Comparison of ENCODE assay signal across 18 cellular contexts in genomic region chr18:36406805-36407204, GRCh38.
A peak's percentile ranks its signal among the peaks of the same experiment; 100 is the strongest.
DNase-seq lines count a peak whose midpoint lies in the region; TF ChIP-seq lines count a peak whose summit lies in the region.
"Had no signal": no experiment of that assay in that cellular context is flagged by ENCODE, and none has a peak within 500 bp of the region (broad histone marks: within the 10 kb centered on the region; RNA-seq: fewer than 3 reads in every experiment).

No MANE protein-coding gene starts in this region.

- CTCF ChIA-PET in activated CD4-positive, alpha-beta T cell treated with anti-CD3 and anti-CD28 coated beads, Interleukin-2, amount 10 ng/mL, durations not matched to agents 7 days and 5 days (lab: Charles Lee), result no interaction called here

- DNase-seq in DMS53 (lab: John Stamatoyannopoulos, UW), result peak; percentile 99
- DNase-seq in MV-4-11 (lab: John Stamatoyannopoulos, UW), result peak; percentile 19
- peak; percentile 69 for DNase-seq in NCI-H748 (lab: John Stamatoyannopoulos, UW; ENCODE audit: unreplicated experiment)
- peak; percentile 21 for DNase-seq in coronary artery (ENCODE audit: low spot score)
- DNase-seq in activated CD4-positive, alpha-beta T cell treated with anti-CD3 and anti-CD28 coated beads, Interleukin-2, amount 10 ng/mL, durations not matched to agents 7 days and 5 days, result no peak
- no peak for DNase-seq in stimulated activated CD4-positive, alpha-beta T cell treated with anti-CD3 and anti-CD28 coated beads, Interleukin-4, amount 100 ng/mL, for 24 hours
- no peak for DNase-seq in dorsolateral prefrontal cortex
- DNase-seq: activated B cell treated with CpG ODN at 0.5 μM for 24 hours; activated CD4-positive, alpha-beta T cell treated with anti-CD3 and anti-CD28 coated beads, Interleukin-2, amount 50 U/mL, for 48 hours; activated CD8-positive, alpha-beta memory T cell treated with anti-CD3 and anti-CD28 coated beads, Interleukin-2, amount 50 U/mL, for 48 hours; aorta; caudate nucleus; dermis blood vessel endothelial cell; kidney glomerular epithelial cell; NCI-H1436; T-helper 9 cell had no signal

- H3K36me3 Mint-ChIP-seq in activated CD4-positive, alpha-beta T cell treated with anti-CD3 and anti-CD28 coated beads, Interleukin-2, amount 10 ng/mL, durations not matched to agents 7 days and 5 days (ENCODE audit: low read depth), result no peaks in the 10 kb centered on the region
- H3K36me3 Mint-ChIP-seq: activated naive CD8-positive, alpha-beta T cell had no signal

- intact Hi-C loops in dorsolateral prefrontal cortex (cut with DNase I), result no loop called here

- no peak overlapping the region for H3K4me3 ChIP-seq in coronary artery
- no peak overlapping the region for H3K4me3 ChIP-seq in dorsolateral prefrontal cortex

- H3K27ac ChIP-seq in coronary artery (no peak overlapping the region), dorsolateral prefrontal cortex (no peak overlapping the region)

- H3K27me3 ChIP-seq in dorsolateral prefrontal cortex, result no peaks in the 10 kb centered on the region

- no peak for TF ChIP-seq CTCF in coronary artery (IDR thresholded peaks at IDR 0.05)
- no peak for TF ChIP-seq CTCF in dorsolateral prefrontal cortex (IDR thresholded peaks at IDR 0.05 in 54 of 56, conservative IDR thresholded peaks at IDR 0.05 in 2 of 56; ENCODE audit: low read depth in 1 of 56, partially characterized antibody in 56 of 56)

- H3K27me3 Mint-ChIP-seq in activated CD4-positive, alpha-beta T cell treated with anti-CD3 and anti-CD28 coated beads, Interleukin-2, amount 10 ng/mL, durations not matched to agents 7 days and 5 days, result no peaks in the 10 kb centered on the region

- no peak overlapping the region for H3K27ac Mint-ChIP-seq in activated CD4-positive, alpha-beta T cell treated with anti-CD3 and anti-CD28 coated beads, Interleukin-2, amount 10 ng/mL, durations not matched to agents 7 days and 5 days
- H3K27ac Mint-ChIP-seq: activated B cell treated with CpG ODN at 0.5 μM for 24 hours; activated naive CD8-positive, alpha-beta T cell; activated T-helper 17 cell treated with anti-CD3 and anti-CD28 coated beads, Interleukin-2, amount 50 U/mL, for 72 hours had no signal

- H3K4me3 Mint-ChIP-seq in activated CD4-positive, alpha-beta T cell treated with anti-CD3 and anti-CD28 coated beads, Interleukin-2, amount 10 ng/mL, durations not matched to agents 7 days and 5 days, result no peak overlapping the region
- H3K4me3 Mint-ChIP-seq: activated B cell treated with CpG ODN at 0.5 μM for 24 hours; activated naive CD8-positive, alpha-beta T cell; activated T-helper 17 cell treated with anti-CD3 and anti-CD28 coated beads, Interleukin-2, amount 50 U/mL, for 72 hours had no signal

- POLR2A ChIA-PET in activated CD4-positive, alpha-beta T cell treated with anti-CD3 and anti-CD28 coated beads, Interleukin-2, amount 10 ng/mL, durations not matched to agents 7 days and 5 days (lab: Charles Lee), result no interaction called here

- H3K9me3 Mint-ChIP-seq in activated CD4-positive, alpha-beta T cell treated with anti-CD3 and anti-CD28 coated beads, Interleukin-2, amount 10 ng/mL, durations not matched to agents 7 days and 5 days, result no peaks in the 10 kb centered on the region
- H3K9me3 Mint-ChIP-seq: activated B cell treated with CpG ODN at 0.5 μM for 24 hours; activated T-helper 17 cell treated with anti-CD3 and anti-CD28 coated beads, Interleukin-2, amount 50 U/mL, for 72 hours had no signal

- H3K4me1 Mint-ChIP-seq in activated CD4-positive, alpha-beta T cell treated with anti-CD3 and anti-CD28 coated beads, Interleukin-2, amount 10 ng/mL, durations not matched to agents 7 days and 5 days, result no peaks in the 10 kb centered on the region
- H3K4me1 Mint-ChIP-seq: activated B cell treated with CpG ODN at 0.5 μM for 24 hours; activated T-helper 17 cell treated with anti-CD3 and anti-CD28 coated beads, Interleukin-2, amount 50 U/mL, for 72 hours had no signal

Comparison
In these comparisons a context has a peak if more than half of its experiments do, and no peak if none do; other contexts are left out.
1. DNase-seq: peak in DMS53 (single experiment), MV-4-11 (single experiment), NCI-H748 (single experiment) and coronary artery (single experiment); none in activated CD4-positive, alpha-beta T cell treated with anti-CD3 and anti-CD28 coated beads, Interleukin-2, amount 10 ng/mL, durations not matched to agents 7 days and 5 days (single experiment), stimulated activated CD4-positive, alpha-beta T cell treated with anti-CD3 and anti-CD28 coated beads, Interleukin-4, amount 100 ng/mL, for 24 hours (single experiment) and dorsolateral prefrontal cortex (0 of 10).